In the genomic region with DNA sequence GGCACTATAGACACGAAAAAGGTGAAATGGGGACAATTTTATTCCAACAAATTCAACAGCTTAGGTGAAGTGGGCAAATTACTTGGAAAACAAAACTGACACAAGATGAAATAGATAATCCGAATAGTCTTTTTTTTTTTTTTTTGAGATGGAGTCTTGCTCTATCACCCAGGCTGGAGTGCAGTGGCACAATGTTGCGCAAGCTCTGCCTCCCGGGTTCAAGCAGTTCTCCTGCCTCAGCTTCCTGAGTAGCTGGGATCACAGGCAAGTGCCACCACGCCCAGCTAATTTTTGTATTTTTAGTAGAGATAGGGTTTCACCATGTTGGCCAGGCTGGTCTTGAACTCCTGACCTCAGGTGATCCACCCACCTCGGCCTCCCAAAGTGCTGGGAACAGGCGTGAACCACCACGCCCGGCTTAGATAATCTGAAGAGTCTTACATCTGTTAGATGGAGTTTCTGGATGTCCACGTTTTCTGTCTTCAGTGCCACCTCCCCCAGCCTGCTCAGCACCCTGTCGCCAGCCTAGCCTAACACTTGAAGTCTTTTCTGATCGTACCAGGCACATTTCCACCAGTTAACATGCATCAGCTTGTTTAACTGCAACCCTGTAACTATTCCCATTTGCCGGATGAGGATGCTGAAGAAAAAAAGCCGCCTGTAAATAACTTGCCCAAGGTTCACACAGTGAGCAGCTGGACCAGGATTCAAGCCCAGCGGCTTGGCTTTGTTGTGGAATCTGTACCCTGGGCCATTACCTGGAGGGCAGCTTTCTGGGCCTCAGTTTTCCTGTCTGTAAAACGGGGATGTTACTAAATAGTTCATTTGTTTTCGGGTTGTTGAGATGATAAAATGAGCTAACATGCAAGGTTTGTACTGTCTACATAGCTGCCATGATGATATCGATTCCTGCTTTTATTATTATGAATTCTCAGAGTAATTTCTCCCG, we compare ENCODE assay signal across 17 cellular contexts. TPM values are rescaled to one million over a fixed set of nuclear protein-coding genes. Genes with fewer than 3 reads are reported as not detected.
A peak's percentile ranks its signal among the peaks of the same experiment; 100 is the strongest.
DNase-seq lines count a peak whose midpoint lies in the region; ATAC-seq and TF ChIP-seq lines count a peak whose summit lies in the region.
"Had no signal": no experiment of that assay in that cellular context is flagged by ENCODE, and none has a peak within 500 bp of the region (broad histone marks: within the 10 kb centered on the region; RNA-seq: fewer than 3 reads in every experiment).

No MANE protein-coding gene starts in this region.

- H3K27me3 Mint-ChIP-seq in MCF 10A (ENCODE audit: insufficient read depth, unreplicated experiment) = no peaks in the 10 kb centered on the region
- H3K27me3 Mint-ChIP-seq: CD4-positive, alpha-beta memory T cell had no signal

- peaks cover 7% of the 10 kb centered on the region for H3K36me3 Mint-ChIP-seq in MCF 10A (ENCODE audit: insufficient read depth, unreplicated experiment)

- H3K27me3 ChIP-seq in breast epithelium (no peaks in the 10 kb centered on the region), right lobe of liver (no peaks in the 10 kb centered on the region)

- TF ChIP-seq CTCF in MCF 10A (IDR thresholded peaks at IDR 0.05; ENCODE audit: unreplicated experiment) (no peak), breast epithelium (IDR thresholded peaks at IDR 0.05) (no peak), NB4 (IDR thresholded peaks at IDR 0.05; ENCODE audit: low read depth, low read length) (no peak), right lobe of liver (IDR thresholded peaks at IDR 0.05) (no peak), GM10248 (IDR thresholded peaks at IDR 0.05; ENCODE audit: control extremely low read depth, extremely low read depth, low read depth, missing control alignments) (no peak)

- peaks cover 14% of the 10 kb centered on the region for H3K9me3 Mint-ChIP-seq in MCF 10A (ENCODE audit: unreplicated experiment)

- peaks cover 17% of the 10 kb centered on the region for H3K4me1 Mint-ChIP-seq in MCF 10A (ENCODE audit: insufficient read depth, unreplicated experiment)

- H3K36me3 ChIP-seq in breast epithelium = no peaks in the 10 kb centered on the region
- no peaks in the 10 kb centered on the region for H3K36me3 ChIP-seq in right lobe of liver

- H3K4me1 ChIP-seq in breast epithelium = no peaks in the 10 kb centered on the region
- H3K4me1 ChIP-seq in right lobe of liver = peaks cover 0 to 37% (median 18%) of the 10 kb centered on the region in 4 donors

- H3K27ac ChIP-seq in breast epithelium (no peak overlapping the region), right lobe of liver (peak overlapping the region in 2 of 3 donors; percentile 85 to 89)

- no peak overlapping the region for H3K27ac Mint-ChIP-seq in MCF 10A (ENCODE audit: low read depth, unreplicated experiment)

- 82% methylated on average over 14 of the region's 19 CpGs for WGBS in right lobe of liver (ENCODE audit: insufficient coverage, low coverage, low lambda C conversion rate, missing lambda C conversion rate)

- intact Hi-C loops in MCF 10A (cut with micrococcal nuclease) (no loop called here), breast epithelium (cut with DNase I; ENCODE audit: low total_unique reads) (no loop called here), right lobe of liver (cut with DNase I) (no loop called here)

- no peak overlapping the region for H3K4me3 Mint-ChIP-seq in MCF 10A (ENCODE audit: unreplicated experiment)
- H3K4me3 Mint-ChIP-seq: CD4-positive, alpha-beta memory T cell had no signal

- H3K9me3 ChIP-seq in breast epithelium (no peaks in the 10 kb centered on the region), right lobe of liver (no peaks in the 10 kb centered on the region)

- DNase-seq in MCF 10A (ENCODE audit: unreplicated experiment) = peak; percentile 35
- no peak for DNase-seq in breast epithelium (ENCODE audit: low spot score in 2 of 2)
- peak; percentile 59 for DNase-seq in NB4 (ENCODE audit: low read depth)
- no peak for DNase-seq in right lobe of liver
- no peak for DNase-seq in GM10248 (ENCODE audit: extremely low spot score)
- DNase-seq in medulla oblongata (ENCODE audit: extremely low spot score) = no peak
- DNase-seq in NCI-H510A (lab: John Stamatoyannopoulos, UW) = no peak
- no peak for DNase-seq in epidermal melanocyte (ENCODE audit: insufficient read length, low spot score)
- DNase-seq: CD4-positive, alpha-beta memory T cell; EL; GOT3; NCI-H1092; NCI-H446; NCI-H748 treated with DMSO at 0.1 percent for 48 hours; SHP77 had no signal

- no TSS peak for BruUV-seq in MCF 10A (replicated peaks; lab: Mats Ljungman, UMichigan)

- POLR2A ChIA-PET in MCF 10A (lab: Yijun Ruan, JAX) (interaction anchor here (1.1 kb wide), 1 partner anchor 122 kb away, joined by 3 read pairs; no protein-coding TSS in a partner anchor), GM10248 (lab: Yijun Ruan, JAX) (interaction anchor here (0.7 kb wide), 1 partner anchor 53 kb away, joined by 5 read pairs; no protein-coding TSS in a partner anchor)

- CTCF ChIA-PET in MCF 10A (lab: Yijun Ruan, JAX) (interaction anchor here (0.5 to 2.3 kb wide), 6 partner anchors 45 to 332 kb away, joined by 3 to 10 read pairs (median 3); no protein-coding TSS in a partner anchor), GM10248 (lab: Yijun Ruan, JAX) (interaction anchor here (0.9 to 1.8 kb wide), 4 partner anchors 14 to 101 kb away, joined by 3 to 4 read pairs (median 4); no protein-coding TSS in a partner anchor)

- no peak for ATAC-seq in right lobe of liver
- ATAC-seq: Panc1, SK-N-SH treated with all-trans-retinoic acid at 6 μM for 48 hours had no signal

- H3K4me3 ChIP-seq in breast epithelium = no peak overlapping the region
- H3K4me3 ChIP-seq in NB4 (ENCODE audit: low read depth, low read length) = no peak overlapping the region
- no peak overlapping the region for H3K4me3 ChIP-seq in right lobe of liver

- no peak for TF ChIP-seq POLR2A in breast epithelium (IDR thresholded peaks at IDR 0.05)
- TF ChIP-seq POLR2A in NB4 (IDR thresholded peaks at IDR 0.05; ENCODE audit: extremely low read depth, insufficient read length) = no peak
- no peak for TF ChIP-seq POLR2A in right lobe of liver (IDR thresholded peaks at IDR 0.05)

RNA-seq across cellular contexts. Expression of a gene that starts 26.4 kb away (rescaled TPM):
- total RNA-seq in MCF 10A (2022) (47.4 and 48.8 TPM in 2 replicates), breast epithelium (1 to 10 TPM; 3.5 to 9.8 (median 7.2) TPM), right lobe of liver (10 to 100 TPM; 16.2 to 27.6 (median 23.3) TPM)

Comparison
In these comparisons a context has a peak if more than half of its experiments do, and no peak if none do; other contexts are left out.
1. DNase-seq: peak in MCF 10A (single experiment) and NB4 (single experiment); none in breast epithelium (0 of 2), right lobe of liver (0 of 3), GM10248 (single experiment), medulla oblongata (single experiment), NCI-H510A (single experiment) and epidermal melanocyte (single experiment).
2. H3K27ac ChIP-seq: peak in right lobe of liver (2 of 3); none in breast epithelium (0 of 2).